27 cellular contexts compared by ENCODE assay signal in genomic region chr6:143682805-143683204, GRCh38.
"Had no signal": no experiment of that assay in that cellular context is flagged by ENCODE, and none has a peak within 500 bp of the region (broad histone marks: within the 10 kb centered on the region; RNA-seq: fewer than 3 reads in every experiment).

No MANE protein-coding gene starts in this region.

- H3K4me3 ChIP-seq: coronary artery, dorsolateral prefrontal cortex, esophagus squamous epithelium, gastrocnemius medialis, heart right ventricle, left lung, lower lobe of right lung, mucosa of descending colon had no signal

- H3K4me3 Mint-ChIP-seq: mesothelial cell of epicardium, naive B cell had no signal

- H3K9me3 ChIP-seq: gastrocnemius medialis had no signal

- H3K27ac ChIP-seq: coronary artery, dorsolateral prefrontal cortex, epithelial cell of prostate, gastrocnemius medialis, left lung, lower lobe of right lung had no signal

- ATAC-seq: esophagus mucosa, gastrocnemius medialis, heart right ventricle, left cardiac atrium, left lung, left ventricle myocardium superior, lower lobe of right lung, mucosa of descending colon had no signal

- DNase-seq: dermis blood vessel endothelial cell; dorsolateral prefrontal cortex; effector CD4-positive, alpha-beta T cell; effector memory CD4-positive, alpha-beta T cell; erythroblast; esophagus squamous epithelium; foreskin fibroblast; foreskin melanocyte; gastrocnemius medialis; glutamatergic neuron; head of caudate nucleus; heart right ventricle; hippocampal formation; left cardiac atrium; left lung; left ventricle myocardium superior; lower lobe of right lung; mesenchymal stem cell; mucosa of descending colon; naive B cell had no signal

- H3K27ac Mint-ChIP-seq: mesothelial cell of epicardium had no signal

- FAIRE-seq: endometrium, islet of Langerhans, keratinocyte had no signal

- H3K27me3 ChIP-seq: dorsolateral prefrontal cortex, esophagus squamous epithelium, gastrocnemius medialis, heart right ventricle, left lung had no signal

- H3K36me3 ChIP-seq: esophagus squamous epithelium, gastrocnemius medialis, heart right ventricle, left lung, lower lobe of right lung had no signal
